Comparison of ENCODE assay signal across 18 cellular contexts in genomic region chr2:143246815-143247744, GRCh38.
DNase-seq lines count a peak whose midpoint lies in the region; ATAC-seq and TF ChIP-seq lines count a peak whose summit lies in the region.
"Had no signal": no experiment of that assay in that cellular context is flagged by ENCODE, and none has a peak within 500 bp of the region (broad histone marks: within the 10 kb centered on the region; RNA-seq: fewer than 3 reads in every experiment).

No MANE protein-coding gene starts in this region.

- intact Hi-C loops in activated B cell treated with CpG ODN at 0.5 μM for 24 hours (cut with micrococcal nuclease), result no loop called here

- TF ChIP-seq CTCF in activated B cell treated with CpG ODN at 0.5 μM for 24 hours (IDR thresholded peaks at IDR 0.05), result no peak

- no peak overlapping the region for H3K4me3 Mint-ChIP-seq in activated B cell treated with CpG ODN at 0.5 μM for 24 hours
- H3K4me3 Mint-ChIP-seq in activated naive CD8-positive, alpha-beta T cell treated with anti-CD3 and anti-CD28 coated beads, Interleukin-2, amount 10 ng/mL, durations not matched to agents 7 days and 5 days, result no peak overlapping the region
- H3K4me3 Mint-ChIP-seq in stimulated activated effector memory CD8-positive, alpha-beta T cell treated with anti-CD3 and anti-CD28 coated beads, Interleukin-12 subunit alpha, Interleukin-12 subunit beta, amount 100 ng/mL, for 72 hours, result no peak overlapping the region
- H3K4me3 Mint-ChIP-seq: H9, WTC11 had no signal

- H3K27me3 Mint-ChIP-seq in activated B cell treated with CpG ODN at 0.5 μM for 24 hours, result no peaks in the 10 kb centered on the region
- no peaks in the 10 kb centered on the region for H3K27me3 Mint-ChIP-seq in activated naive CD8-positive, alpha-beta T cell treated with anti-CD3 and anti-CD28 coated beads, Interleukin-2, amount 10 ng/mL, durations not matched to agents 7 days and 5 days

- no peaks in the 10 kb centered on the region for H3K9me3 Mint-ChIP-seq in activated B cell treated with CpG ODN at 0.5 μM for 24 hours
- peaks cover 3% of the 10 kb centered on the region for H3K9me3 Mint-ChIP-seq in activated naive CD8-positive, alpha-beta T cell treated with anti-CD3 and anti-CD28 coated beads, Interleukin-2, amount 10 ng/mL, durations not matched to agents 7 days and 5 days
- H3K9me3 Mint-ChIP-seq in stimulated activated effector memory CD8-positive, alpha-beta T cell treated with anti-CD3 and anti-CD28 coated beads, Interleukin-12 subunit alpha, Interleukin-12 subunit beta, amount 100 ng/mL, for 72 hours, result no peaks in the 10 kb centered on the region
- H3K9me3 Mint-ChIP-seq: H9, WTC11 had no signal

- peak overlapping the region; percentile 65 for H3K27ac Mint-ChIP-seq in activated B cell treated with CpG ODN at 0.5 μM for 24 hours
- H3K27ac Mint-ChIP-seq in activated naive CD8-positive, alpha-beta T cell treated with anti-CD3 and anti-CD28 coated beads, Interleukin-2, amount 10 ng/mL, durations not matched to agents 7 days and 5 days, result no peak overlapping the region
- H3K27ac Mint-ChIP-seq in stimulated activated effector memory CD8-positive, alpha-beta T cell treated with anti-CD3 and anti-CD28 coated beads, Interleukin-12 subunit alpha, Interleukin-12 subunit beta, amount 100 ng/mL, for 72 hours, result no peak overlapping the region
- H3K27ac Mint-ChIP-seq: WTC11 had no signal

- peaks cover 21% of the 10 kb centered on the region for H3K4me1 Mint-ChIP-seq in activated B cell treated with CpG ODN at 0.5 μM for 24 hours
- peaks cover 13% of the 10 kb centered on the region for H3K4me1 Mint-ChIP-seq in activated naive CD8-positive, alpha-beta T cell treated with anti-CD3 and anti-CD28 coated beads, Interleukin-2, amount 10 ng/mL, durations not matched to agents 7 days and 5 days
- peaks cover 6% of the 10 kb centered on the region for H3K4me1 Mint-ChIP-seq in stimulated activated effector memory CD8-positive, alpha-beta T cell treated with anti-CD3 and anti-CD28 coated beads, Interleukin-12 subunit alpha, Interleukin-12 subunit beta, amount 100 ng/mL, for 72 hours

- POLR2A ChIA-PET in activated B cell treated with CpG ODN at 0.5 μM for 24 hours (lab: Charles Lee), result interaction anchor here (0.9 kb wide), 1 partner anchor 11 kb away, joined by 4 read pairs; no protein-coding TSS in a partner anchor
- POLR2A ChIA-PET in activated naive CD8-positive, alpha-beta T cell treated with anti-CD3 and anti-CD28 coated beads, Interleukin-2, amount 10 ng/mL, durations not matched to agents 7 days and 5 days (lab: Charles Lee), result interaction anchor here (0.8 kb wide), 1 partner anchor 12 kb away, joined by 3 read pairs; no protein-coding TSS in a partner anchor

- ATAC-seq in activated B cell treated with CpG ODN at 0.5 μM for 24 hours (ENCODE audit: low read depth), result no peak
- peak; percentile 76 for ATAC-seq in activated naive CD8-positive, alpha-beta T cell treated with anti-CD3 and anti-CD28 coated beads, Interleukin-2, amount 10 ng/mL, durations not matched to agents 7 days and 5 days (ENCODE audit: low read depth)
- peak; percentile 76 for ATAC-seq in stimulated activated effector memory CD8-positive, alpha-beta T cell treated with anti-CD3 and anti-CD28 coated beads, Interleukin-12 subunit alpha, Interleukin-12 subunit beta, amount 100 ng/mL, for 72 hours
- ATAC-seq: WTC11 had no signal

- peak; percentile 12 for DNase-seq in stimulated activated CD4-positive, alpha-beta T cell treated with anti-CD3 and anti-CD28 coated beads, Interleukin-4, amount 100 ng/mL, for 1 hour
- no peak for DNase-seq in stimulated activated CD4-positive, alpha-beta T cell treated with anti-CD3 and anti-CD28 coated beads, Interleukin-1b, Interleukin-23, amount 100 ng/mL, for 48 hours
- no peak for DNase-seq in activated B cell treated with CpG ODN at 0.5 μM for 24 hours
- DNase-seq in activated naive CD8-positive, alpha-beta T cell treated with anti-CD3 and anti-CD28 coated beads, Interleukin-2, amount 10 ng/mL, durations not matched to agents 7 days and 5 days, result no peak
- peak in 1 of 2 donors; percentile 65 for DNase-seq in stimulated activated effector memory CD8-positive, alpha-beta T cell treated with anti-CD3 and anti-CD28 coated beads, Interleukin-12 subunit alpha, Interleukin-12 subunit beta, amount 100 ng/mL, for 72 hours (ENCODE audit: low spot score in 2 of 2)
- no peak for DNase-seq in putamen (ENCODE audit: low spot score)
- DNase-seq in OCI-M1 (lab: John Stamatoyannopoulos, UW), result no peak
- DNase-seq in NCI-H446 treated with DMSO at 0.1 percent for 48 hours (lab: John Stamatoyannopoulos, UW), result no peak
- DNase-seq: aorta; cerebellar nuclear complex; glutamatergic neuron; H9; NCI-H187 treated with DMSO at 0.1 percent for 48 hours; NCI-H510A; SIG-M5; stimulated activated CD4-positive, alpha-beta T cell treated with anti-CD3 and anti-CD28 coated beads, Interleukin-4, amount 100 ng/mL, for 4 hours; testis had no signal

- peaks cover 31% of the 10 kb centered on the region for H3K36me3 Mint-ChIP-seq in activated B cell treated with CpG ODN at 0.5 μM for 24 hours (ENCODE audit: low read depth)
- peaks cover 25% of the 10 kb centered on the region for H3K36me3 Mint-ChIP-seq in activated naive CD8-positive, alpha-beta T cell treated with anti-CD3 and anti-CD28 coated beads, Interleukin-2, amount 10 ng/mL, durations not matched to agents 7 days and 5 days
- peaks cover 16% of the 10 kb centered on the region for H3K36me3 Mint-ChIP-seq in stimulated activated effector memory CD8-positive, alpha-beta T cell treated with anti-CD3 and anti-CD28 coated beads, Interleukin-12 subunit alpha, Interleukin-12 subunit beta, amount 100 ng/mL, for 72 hours
- H3K36me3 Mint-ChIP-seq: WTC11 had no signal

- CTCF ChIA-PET in activated B cell treated with CpG ODN at 0.5 μM for 24 hours (lab: Charles Lee), result interaction anchor here (1.0 to 3.0 kb wide), 6 partner anchors 9 to 135 kb away, joined by 3 to 19 read pairs (median 4); no protein-coding TSS in a partner anchor
